14 cellular contexts compared by ENCODE assay signal in the genomic region with DNA sequence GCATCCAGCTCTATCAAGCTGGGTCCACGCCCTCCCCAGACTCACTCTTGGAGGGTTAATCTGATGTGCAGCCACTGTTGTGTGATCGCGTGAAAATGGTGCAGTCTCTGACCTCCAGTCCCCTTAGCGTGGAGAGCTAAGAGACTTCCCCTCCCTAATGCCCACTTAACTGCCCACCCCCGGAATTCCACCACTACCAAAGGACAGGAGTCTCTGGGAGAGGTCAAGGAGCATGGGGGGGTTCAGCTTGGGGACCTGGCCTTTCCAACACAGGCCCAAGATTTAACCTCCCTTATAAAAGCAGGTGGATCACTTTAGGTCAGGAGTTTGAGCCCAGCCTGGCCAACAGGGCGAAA. TPM values are rescaled to one million over a fixed set of nuclear protein-coding genes. Genes with fewer than 3 reads are reported as not detected.
DNase-seq lines count a peak whose midpoint lies in the region; ATAC-seq and TF ChIP-seq lines count a peak whose summit lies in the region.
"Had no signal": no experiment of that assay in that cellular context is flagged by ENCODE, and none has a peak within 500 bp of the region (broad histone marks: within the 10 kb centered on the region; RNA-seq: fewer than 3 reads in every experiment).

No MANE protein-coding gene starts in this region.

- ATAC-seq in left ventricle myocardium superior (no peak), HG03354 (IDR thresholded peaks at IDR 0.05; ENCODE audit: poor library complexity, severe bottlenecking, unreplicated experiment) (no peak)
- ATAC-seq in activated T-helper 17 cell treated with anti-CD3 and anti-CD28 coated beads, Interleukin-2, amount 50 U/mL, for 72 hours (replicated peaks): no peak

- no peaks in the 10 kb centered on the region for H3K27me3 Mint-ChIP-seq in activated T-helper 17 cell treated with anti-CD3 and anti-CD28 coated beads, Interleukin-2, amount 50 U/mL, for 72 hours

- DNase-seq in left ventricle myocardium inferior (no peak), left ventricle myocardium superior (no peak), AG20443 (ENCODE audit: low spot score) (no peak), foreskin melanocyte (no peak)
- no peak for DNase-seq in stimulated activated CD8-positive, alpha-beta memory T cell treated with anti-CD3 and anti-CD28 coated beads, Interleukin-4, amount 100 ng/mL, for 48 hours
- DNase-seq: AML-193; effector CD8-positive, alpha-beta T cell; NCI-H1694 treated with DMSO at 0.1 percent for 48 hours; stimulated activated CD4-positive, alpha-beta T cell treated with anti-CD3 and anti-CD28 coated beads, Interleukin-1b, Interleukin-23, amount 100 ng/mL, for 48 hours had no signal

- peaks cover 5% of the 10 kb centered on the region for H3K9me3 Mint-ChIP-seq in activated T-helper 17 cell treated with anti-CD3 and anti-CD28 coated beads, Interleukin-2, amount 50 U/mL, for 72 hours

- H3K27me3 ChIP-seq in left ventricle myocardium inferior (ENCODE audit: low read depth) (no peaks in the 10 kb centered on the region), muscle layer of duodenum (ENCODE audit: low read depth, low read length) (no peaks in the 10 kb centered on the region)
- H3K27me3 ChIP-seq: suprapubic skin had no signal

- H3K36me3 Mint-ChIP-seq in activated T-helper 17 cell treated with anti-CD3 and anti-CD28 coated beads, Interleukin-2, amount 50 U/mL, for 72 hours (ENCODE audit: low read depth): peaks cover 68% of the 10 kb centered on the region

- peak overlapping the region; percentile 80 for H3K4me3 Mint-ChIP-seq in activated T-helper 17 cell treated with anti-CD3 and anti-CD28 coated beads, Interleukin-2, amount 50 U/mL, for 72 hours

- peaks cover 32% of the 10 kb centered on the region for H3K4me1 Mint-ChIP-seq in activated T-helper 17 cell treated with anti-CD3 and anti-CD28 coated beads, Interleukin-2, amount 50 U/mL, for 72 hours

- peaks cover 25% of the 10 kb centered on the region for H3K36me3 ChIP-seq in left ventricle myocardium inferior
- H3K36me3 ChIP-seq in muscle layer of duodenum (ENCODE audit: control insufficient read depth in 1 of 2, insufficient read depth in 2 of 2, low read length in 2 of 2): peaks cover 21 to 25% of the 10 kb centered on the region in 2 donors

- TF ChIP-seq CTCF in left ventricle myocardium inferior (IDR thresholded peaks at IDR 0.05; ENCODE audit: borderline replicate concordance): no peak

- intact Hi-C loops in left ventricle myocardium inferior (cut with micrococcal nuclease): no loop called here
- intact Hi-C loops in left ventricle myocardium superior (cut with micrococcal nuclease): loop anchor here (5.0 kb wide), 1 partner anchor 70 kb away; no protein-coding TSS in a partner anchor

- H3K27ac ChIP-seq in left ventricle myocardium inferior (replicated peaks): peak overlapping the region; percentile 90
- peak overlapping the region; percentile 58 for H3K27ac ChIP-seq in muscle layer of duodenum (ENCODE audit: low read length)
- H3K27ac ChIP-seq: suprapubic skin had no signal

- H3K4me1 ChIP-seq in left ventricle myocardium inferior: peaks cover 98% of the 10 kb centered on the region
- H3K4me1 ChIP-seq in muscle layer of duodenum (ENCODE audit: control insufficient read depth in 1 of 2, insufficient read depth in 2 of 2, low read length in 2 of 2): peaks cover 43 to 53% of the 10 kb centered on the region in 2 donors

- H3K9me3 ChIP-seq in left ventricle myocardium inferior (replicated peaks) (no peaks in the 10 kb centered on the region), muscle layer of duodenum (ENCODE audit: control insufficient read depth in 1 of 2, low read length in 2 of 2) (no peaks in the 10 kb centered on the region)
- H3K9me3 ChIP-seq: suprapubic skin had no signal

- H3K27ac Mint-ChIP-seq in activated T-helper 17 cell treated with anti-CD3 and anti-CD28 coated beads, Interleukin-2, amount 50 U/mL, for 72 hours: peak overlapping the region; percentile 94

- H3K4me3 ChIP-seq in left ventricle myocardium inferior: no peak overlapping the region
- H3K4me3 ChIP-seq in muscle layer of duodenum (ENCODE audit: low read depth in 1 of 2, low read length in 2 of 2): no peak overlapping the region
- H3K4me3 ChIP-seq: suprapubic skin had no signal

RNA-seq across cellular contexts. Expression of a gene that starts 48.8 kb away (rescaled TPM):
- total RNA-seq in left ventricle myocardium inferior: 31.0 TPM
- total RNA-seq in left ventricle myocardium superior: 29.6 TPM
- total RNA-seq in activated T-helper 17 cell treated with anti-CD3 and anti-CD28 coated beads, Interleukin-2, amount 50 U/mL, for 72 hours: 10 to 100 TPM; 46.9 to 59.8 TPM

RNA-seq across cellular contexts. Expression of a gene that starts 50.2 kb away (rescaled TPM):
- total RNA-seq in left ventricle myocardium inferior (6.4 TPM), left ventricle myocardium superior (13.0 TPM)
- not detected for total RNA-seq in activated T-helper 17 cell treated with anti-CD3 and anti-CD28 coated beads, Interleukin-2, amount 50 U/mL, for 72 hours
- total RNA-seq: HT-29 had no signal

RNA-seq across cellular contexts. Expression of a gene that starts 51.8 kb away (rescaled TPM):
- total RNA-seq in left ventricle myocardium inferior (12.6 TPM), left ventricle myocardium superior (11.4 TPM)
- total RNA-seq in activated T-helper 17 cell treated with anti-CD3 and anti-CD28 coated beads, Interleukin-2, amount 50 U/mL, for 72 hours: 100 to 1,000 TPM; 140 to 169 TPM

Comparison
In these comparisons a context has a peak if more than half of its experiments do, and no peak if none do; other contexts are left out.
1. RNA of a gene that starts 51.8 kb away (total RNA-seq): 140 to 169 TPM in activated T-helper 17 cell treated with anti-CD3 and anti-CD28 coated beads, Interleukin-2, amount 50 U/mL, for 72 hours; 12.6 TPM in left ventricle myocardium inferior (single experiment) and 11.4 TPM in left ventricle myocardium superior (single experiment); every median in the first group is over 10 times any median in the second.